ENCODE assay signal across 8 cellular contexts in the genomic region with DNA sequence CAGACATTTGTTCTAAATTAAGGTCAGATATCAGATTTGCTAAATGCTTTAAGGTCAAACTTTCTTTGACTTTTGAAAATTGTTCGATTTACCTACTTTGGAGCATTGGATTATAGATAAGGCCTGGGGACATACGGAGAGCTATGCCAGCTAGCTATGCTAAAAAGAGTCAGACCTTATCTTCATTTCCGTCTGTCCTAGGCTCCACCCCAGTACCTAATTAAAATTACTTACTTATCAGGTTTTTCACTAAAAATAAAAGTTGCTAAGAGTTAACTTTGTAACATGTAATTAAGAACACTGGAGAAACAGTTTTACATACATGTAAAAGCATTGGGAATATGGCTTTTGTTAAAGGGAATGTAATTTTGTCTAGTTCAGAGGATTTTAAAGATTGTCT. TPM values are rescaled to one million over a fixed set of nuclear protein-coding genes. Genes with fewer than 3 reads are reported as not detected.
"Had no signal": no experiment of that assay in that cellular context is flagged by ENCODE, and none has a peak within 500 bp of the region (broad histone marks: within the 10 kb centered on the region; RNA-seq: fewer than 3 reads in every experiment).

No MANE protein-coding gene starts in this region.

- DNase-seq: GM23248, GOT3, H7, HFFc6, IMR-90 had no signal

- ATAC-seq: HCT116 had no signal

RNA-seq across cellular contexts. Expression of a gene that starts 7.1 kb away (rescaled TPM):
- total RNA-seq: H4, HT-29 had no signal
